ENCODE assay signal across 17 cellular contexts in the genomic region with DNA sequence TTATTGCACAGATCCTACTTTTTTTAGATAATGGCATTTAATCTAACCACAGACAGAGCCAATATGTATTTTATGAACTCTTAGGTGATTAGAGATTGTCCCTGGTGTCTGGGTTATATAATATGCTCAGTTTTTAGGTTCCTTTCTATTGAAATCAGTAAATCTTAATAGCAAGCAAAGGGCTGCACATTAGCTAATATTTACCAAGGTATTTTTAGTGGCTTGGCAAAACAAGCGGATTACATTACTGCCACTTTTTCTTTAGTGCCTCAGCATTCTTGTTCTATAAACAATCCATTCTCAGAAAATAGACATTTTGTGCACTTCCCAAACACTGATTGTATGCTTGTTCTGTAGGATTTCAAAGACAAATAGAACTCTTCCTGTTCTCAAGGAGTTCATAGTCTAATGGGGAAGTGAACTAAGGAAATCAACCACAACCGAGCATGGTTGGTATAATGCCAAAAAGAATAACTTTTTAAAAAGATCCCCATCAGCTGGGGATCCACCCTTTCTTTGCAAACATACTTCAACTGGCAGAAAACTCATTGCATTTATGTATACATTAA. TPM values are rescaled to one million over a fixed set of nuclear protein-coding genes. Genes with fewer than 3 reads are reported as not detected.
DNase-seq lines count a peak whose midpoint lies in the region; ATAC-seq and TF ChIP-seq lines count a peak whose summit lies in the region.
"Had no signal": no experiment of that assay in that cellular context is flagged by ENCODE, and none has a peak within 500 bp of the region (broad histone marks: within the 10 kb centered on the region; RNA-seq: fewer than 3 reads in every experiment).

No MANE protein-coding gene starts in this region.

- H2AFZ ChIP-seq in OCI-LY7 (ENCODE audit: low read length): peak overlapping the region; percentile 55; the same call in 1 of the 2 replicates

- H3K36me3 ChIP-seq in left ventricle myocardium inferior: no peaks in the 10 kb centered on the region
- no peaks in the 10 kb centered on the region for H3K36me3 ChIP-seq in right atrium auricular region
- H3K36me3 ChIP-seq in OCI-LY7 (ENCODE audit: insufficient read depth, low read length): no peaks in the 10 kb centered on the region
- H3K36me3 ChIP-seq in body of pancreas (replicated peaks in 1 of 2; ENCODE audit: insufficient read depth in 1 of 2, low read depth in 2 of 2): no peaks in the 10 kb centered on the region
- H3K36me3 ChIP-seq: HAP-1 had no signal

- BruUV-seq in OCI-LY7 (replicated peaks; lab: Mats Ljungman, UMichigan): no TSS peak

- H3K27me3 ChIP-seq in left ventricle myocardium inferior (ENCODE audit: low read depth) (no peaks in the 10 kb centered on the region), right atrium auricular region (no peaks in the 10 kb centered on the region), body of pancreas (no peaks in the 10 kb centered on the region)

- no peak for DNase-seq in left ventricle myocardium inferior
- no peak for DNase-seq in right atrium auricular region (ENCODE audit: low spot score)
- DNase-seq in OCI-LY7 (ENCODE audit: low spot score): no peak
- no peak for DNase-seq in body of pancreas
- DNase-seq in stimulated activated CD4-positive, alpha-beta T cell treated with anti-CD3 and anti-CD28 coated beads, Interleukin-1b, Interleukin-23, amount 100 ng/mL, for 48 hours: no peak
- DNase-seq in GM19240 (ENCODE audit: insufficient read length, low spot score): no peak
- DNase-seq: DMS79 treated with DMSO at 0.1 percent for 48 hours, NCI-H1105, NCI-H1694 treated with DMSO at 0.1 percent for 48 hours, NCI-H446, NCI-H748 treated with DMSO at 0.1 percent for 48 hours, SHP77 treated with DMSO at 0.1 percent for 48 hours had no signal

- H3K27me3 Mint-ChIP-seq in activated T-helper 17 cell treated with anti-CD3 and anti-CD28 coated beads, Interleukin-2, amount 50 U/mL, for 72 hours: no peaks in the 10 kb centered on the region

- POLR2A ChIA-PET in OCI-LY7 (lab: Charles Lee): interaction anchor here (0.8 to 1.5 kb wide), 2 partner anchors 33 to 215 kb away, joined by 4 read pairs; no protein-coding TSS in a partner anchor

- no peak overlapping the region for H3K4me3 Mint-ChIP-seq in activated T-helper 17 cell treated with anti-CD3 and anti-CD28 coated beads, Interleukin-2, amount 50 U/mL, for 72 hours

- no peaks in the 10 kb centered on the region for H3K36me3 Mint-ChIP-seq in activated T-helper 17 cell treated with anti-CD3 and anti-CD28 coated beads, Interleukin-2, amount 50 U/mL, for 72 hours (ENCODE audit: low read depth)

- ATAC-seq in body of pancreas (peak; percentile 50), HG02885 (IDR thresholded peaks at IDR 0.05; ENCODE audit: poor library complexity, unreplicated experiment) (no peak)
- ATAC-seq in activated T-helper 17 cell treated with anti-CD3 and anti-CD28 coated beads, Interleukin-2, amount 50 U/mL, for 72 hours (replicated peaks): no peak

- no peak overlapping the region for H3K27ac Mint-ChIP-seq in activated T-helper 17 cell treated with anti-CD3 and anti-CD28 coated beads, Interleukin-2, amount 50 U/mL, for 72 hours

- no peaks in the 10 kb centered on the region for H3K79me2 ChIP-seq in OCI-LY7 (ENCODE audit: insufficient read depth, low read depth, low read length)

- no peaks in the 10 kb centered on the region for H3K9me3 Mint-ChIP-seq in activated T-helper 17 cell treated with anti-CD3 and anti-CD28 coated beads, Interleukin-2, amount 50 U/mL, for 72 hours

- no peaks in the 10 kb centered on the region for H4K20me1 ChIP-seq in OCI-LY7 (ENCODE audit: insufficient read depth, low read length)

- intact Hi-C loops in left ventricle myocardium inferior (cut with micrococcal nuclease): loop anchor here (10.0 kb wide), 1 partner anchor 678 kb away; no protein-coding TSS in a partner anchor
- intact Hi-C loops in OCI-LY7 (cut with micrococcal nuclease; ENCODE audit: unreplicated experiment): loop anchor here (2.0 to 5.0 kb wide), 2 partner anchors 290 to 371 kb away; no protein-coding TSS in a partner anchor
- intact Hi-C loops in body of pancreas (cut with DNase I): no loop called here

- H3K4me1 ChIP-seq in left ventricle myocardium inferior: peaks cover 16% of the 10 kb centered on the region
- H3K4me1 ChIP-seq in right atrium auricular region: peaks cover 0 to 14% of the 10 kb centered on the region in 2 donors
- H3K4me1 ChIP-seq in OCI-LY7 (ENCODE audit: insufficient read depth, low read length, poor library complexity, severe bottlenecking): peaks cover 71% of the 10 kb centered on the region
- peaks cover 43% of the 10 kb centered on the region for H3K4me1 ChIP-seq in body of pancreas

- TF ChIP-seq CTCF in left ventricle myocardium inferior (IDR thresholded peaks at IDR 0.05; ENCODE audit: borderline replicate concordance) (no peak), right atrium auricular region (IDR thresholded peaks at IDR 0.05) (no peak), OCI-LY7 (conservative IDR thresholded peaks at IDR 0.05; ENCODE audit: low read length) (no peak), body of pancreas (IDR thresholded peaks at IDR 0.05) (no peak)

- H3K27ac ChIP-seq in left ventricle myocardium inferior (replicated peaks) (peak overlapping the region; percentile 29), right atrium auricular region (no peak overlapping the region), OCI-LY7 (ENCODE audit: low read depth, low read length, poor library complexity, severe bottlenecking) (peak overlapping the region; percentile 96), body of pancreas (peak overlapping the region in 3 of 4 donors; percentile 72 to 75 (median 73))

- H3K9me2 ChIP-seq in OCI-LY7 (ENCODE audit: insufficient read depth, low read length): no peaks in the 10 kb centered on the region

- CTCF ChIA-PET in OCI-LY7 (lab: Charles Lee; ENCODE audit: unreplicated experiment): interaction anchor here (1.3 kb wide), 1 partner anchor 12 kb away, joined by 3 read pairs; no protein-coding TSS in a partner anchor

- 4 to 11% methylated on average over 2 of the region's 2 CpGs for WGBS in body of pancreas, 2 donors

- H3K9me3 ChIP-seq in left ventricle myocardium inferior (replicated peaks): no peaks in the 10 kb centered on the region
- no peaks in the 10 kb centered on the region for H3K9me3 ChIP-seq in right atrium auricular region
- no peaks in the 10 kb centered on the region for H3K9me3 ChIP-seq in OCI-LY7 (ENCODE audit: low read length)
- no peaks in the 10 kb centered on the region for H3K9me3 ChIP-seq in body of pancreas
- H3K9me3 ChIP-seq: HAP-1 had no signal

- no peak for TF ChIP-seq POLR2A in body of pancreas (IDR thresholded peaks at IDR 0.05)

- H3K4me2 ChIP-seq in OCI-LY7 (ENCODE audit: low read length): peak overlapping the region; percentile 59; the same call in 1 of the 2 replicates

- H3K4me3 ChIP-seq in left ventricle myocardium inferior (no peak overlapping the region), right atrium auricular region (no peak overlapping the region), OCI-LY7 (ENCODE audit: low read depth, low read length, poor library complexity, severe bottlenecking) (no peak overlapping the region), body of pancreas (no peak overlapping the region)
- H3K4me3 ChIP-seq: HAP-1 had no signal

- H3K4me1 Mint-ChIP-seq in activated T-helper 17 cell treated with anti-CD3 and anti-CD28 coated beads, Interleukin-2, amount 50 U/mL, for 72 hours: peaks cover 47% of the 10 kb centered on the region

RNA-seq across cellular contexts. Expression of gene KCNJ1, which starts 23.8 kb away (rescaled TPM):
- total RNA-seq in left ventricle myocardium inferior (not detected), right atrium auricular region (not detected), OCI-LY7 (2022) (0.11 TPM in 1 of 2 replicates, not detected in the other), body of pancreas (not detected)
- total RNA-seq in OCI-LY7 (2014; rRNA removed; shearing (Covaris generic)): 0.06 TPM in 1 of 2 replicates, not detected in the other
- total RNA-seq in activated T-helper 17 cell treated with anti-CD3 and anti-CD28 coated beads, Interleukin-2, amount 50 U/mL, for 72 hours: not detected
- total RNA-seq: A172, HT-29 had no signal

RNA-seq across cellular contexts. Expression of gene KCNJ5, which starts 47.9 kb away (rescaled TPM):
- total RNA-seq in left ventricle myocardium inferior: 5.4 TPM
- 10 to 100 TPM in 1 of 2 donors, 1 to 10 TPM in 1; 8.2 to 23.3 TPM for total RNA-seq in right atrium auricular region
- not detected in 2 replicates for total RNA-seq in OCI-LY7 (2014; rRNA removed; shearing (Covaris generic))
- total RNA-seq in OCI-LY7 (2022): not detected in 2 replicates
- 10 to 100 TPM in 1 of 2 donors, 1 to 10 TPM in 1; 6.3 to 13.7 TPM for total RNA-seq in body of pancreas
- not detected for total RNA-seq in activated T-helper 17 cell treated with anti-CD3 and anti-CD28 coated beads, Interleukin-2, amount 50 U/mL, for 72 hours
- total RNA-seq: HT-29 had no signal

Comparison
In these comparisons a context has a peak if more than half of its experiments do, and no peak if none do; other contexts are left out.
1. H3K27ac ChIP-seq: peak in left ventricle myocardium inferior (single experiment), OCI-LY7 (single experiment) and body of pancreas (3 of 4); none in right atrium auricular region (0 of 2).